Comparison of ENCODE assay signal across 30 cellular contexts in genomic region chr1:41272601-41273000, GRCh38.
"Had no signal": no experiment of that assay in that cellular context is flagged by ENCODE, and none has a peak within 500 bp of the region (broad histone marks: within the 10 kb centered on the region; RNA-seq: fewer than 3 reads in every experiment).

No MANE protein-coding gene starts in this region.

- H3K4me3 Mint-ChIP-seq: activated CD4-positive, alpha-beta T cell treated with anti-CD3 and anti-CD28 coated beads, Interleukin-2, amount 10 ng/mL, durations not matched to agents 24 days and 14 days; activated CD8-positive, alpha-beta T cell treated with anti-CD3 and anti-CD28 coated beads for 36 hours; activated naive CD8-positive, alpha-beta T cell treated with anti-CD3 and anti-CD28 coated beads for 36 hours; central memory CD8-positive, alpha-beta T cell; T-helper 1 cell treated with Interleukin-12 subunit alpha and Interleukin-12 subunit beta and Interleukin-4 antibody, amounts not matched to agents 30 μg/mL and 1 μg/mL, for 36 hours; T-helper 2 cell treated with Interferon-gamma antibody and Interleukin-4, amounts not matched to agents 5 μg/mL and 100 μg/mL, for 36 hours had no signal

- H3K4me1 Mint-ChIP-seq: activated CD4-positive, alpha-beta T cell treated with anti-CD3 and anti-CD28 coated beads, Interleukin-2, amount 10 ng/mL, durations not matched to agents 24 days and 14 days; activated naive CD8-positive, alpha-beta T cell treated with anti-CD3 and anti-CD28 coated beads for 36 hours had no signal

- H3K27me3 ChIP-seq: cardiac muscle cell, MG63 had no signal

- H3K27ac ChIP-seq: cardiac muscle cell, PC-9 had no signal

- H3K4me3 ChIP-seq: cardiac muscle cell, MG63, PC-9 had no signal

- H2AFZ ChIP-seq: PC-9 had no signal

- H3K4me2 ChIP-seq: PC-9 had no signal

- ATAC-seq: activated CD8-positive, alpha-beta T cell treated with anti-CD3 and anti-CD28 coated beads for 36 hours had no signal

- H3K36me3 ChIP-seq: cardiac muscle cell, MG63 had no signal

- H3K27ac Mint-ChIP-seq: activated CD4-positive, alpha-beta T cell treated with anti-CD3 and anti-CD28 coated beads, Interleukin-2, amount 10 ng/mL, durations not matched to agents 24 days and 14 days; activated CD8-positive, alpha-beta T cell treated with anti-CD3 and anti-CD28 coated beads for 36 hours; activated naive CD8-positive, alpha-beta T cell treated with anti-CD3 and anti-CD28 coated beads for 36 hours; T-helper 1 cell treated with Interleukin-12 subunit alpha and Interleukin-12 subunit beta and Interleukin-4 antibody, amounts not matched to agents 30 μg/mL and 1 μg/mL, for 36 hours; T-helper 2 cell treated with Interferon-gamma antibody and Interleukin-4, amounts not matched to agents 5 μg/mL and 100 μg/mL, for 36 hours had no signal

- H3K9me3 ChIP-seq: MG63 had no signal

- H3K27me3 Mint-ChIP-seq: activated CD8-positive, alpha-beta T cell treated with anti-CD3 and anti-CD28 coated beads for 36 hours had no signal

- FAIRE-seq: TTC549 had no signal

- DNase-seq: activated CD4-positive, alpha-beta T cell treated with anti-CD3 and anti-CD28 coated beads, Interleukin-2, amount 10 ng/mL, durations not matched to agents 24 days and 14 days; activated CD4-positive, alpha-beta T cell treated with anti-CD3 and anti-CD28 coated beads, Interleukin-2, amount 50 U/mL, for 4 hours; activated CD8-positive, alpha-beta T cell treated with anti-CD3 and anti-CD28 coated beads for 36 hours; activated effector memory CD4-positive, alpha-beta T cell treated with Interleukin-2 at 50 U/mL for 16 hours; activated naive CD4-positive, alpha-beta T cell treated with anti-CD3 and anti-CD28 coated beads, Interleukin-2, amount 50 U/mL, for 16 hours; activated naive CD8-positive, alpha-beta T cell treated with anti-CD3 and anti-CD28 coated beads for 36 hours; activated T-cell treated with anti-CD3 and anti-CD28 coated beads, Interleukin-2, amount 50 U/mL, for 48 hours; amniotic stem cell; aorta; Kasumi-1; KG1; MG63; NCI-H1048; NCI-H1105 treated with DMSO at 0.1 percent for 48 hours; NCI-H1436; NCI-H1694; NCI-H1930; NCI-H2081 treated with DMSO at 0.1 percent for 48 hours; NCI-H226; NCI-H446 treated with DMSO at 0.1 percent for 48 hours; NCI-H524; NCI-H748 treated with DMSO at 0.1 percent for 48 hours; NK-92 treated with Interleukin-12 subunit alpha and Interleukin-12 subunit beta, amount 100 ng/mL, for 24 hours; PC-9; Right ventricle myocardium superior had no signal

- H3K9me3 Mint-ChIP-seq: activated CD4-positive, alpha-beta T cell treated with anti-CD3 and anti-CD28 coated beads, Interleukin-2, amount 10 ng/mL, durations not matched to agents 24 days and 14 days; activated CD8-positive, alpha-beta T cell treated with anti-CD3 and anti-CD28 coated beads for 36 hours; activated naive CD8-positive, alpha-beta T cell treated with anti-CD3 and anti-CD28 coated beads for 36 hours; central memory CD8-positive, alpha-beta T cell; T-helper 1 cell treated with Interleukin-12 subunit alpha and Interleukin-12 subunit beta and Interleukin-4 antibody, amounts not matched to agents 30 μg/mL and 1 μg/mL, for 36 hours; T-helper 2 cell treated with Interferon-gamma antibody and Interleukin-4, amounts not matched to agents 5 μg/mL and 100 μg/mL, for 36 hours had no signal
